In the genomic region with DNA sequence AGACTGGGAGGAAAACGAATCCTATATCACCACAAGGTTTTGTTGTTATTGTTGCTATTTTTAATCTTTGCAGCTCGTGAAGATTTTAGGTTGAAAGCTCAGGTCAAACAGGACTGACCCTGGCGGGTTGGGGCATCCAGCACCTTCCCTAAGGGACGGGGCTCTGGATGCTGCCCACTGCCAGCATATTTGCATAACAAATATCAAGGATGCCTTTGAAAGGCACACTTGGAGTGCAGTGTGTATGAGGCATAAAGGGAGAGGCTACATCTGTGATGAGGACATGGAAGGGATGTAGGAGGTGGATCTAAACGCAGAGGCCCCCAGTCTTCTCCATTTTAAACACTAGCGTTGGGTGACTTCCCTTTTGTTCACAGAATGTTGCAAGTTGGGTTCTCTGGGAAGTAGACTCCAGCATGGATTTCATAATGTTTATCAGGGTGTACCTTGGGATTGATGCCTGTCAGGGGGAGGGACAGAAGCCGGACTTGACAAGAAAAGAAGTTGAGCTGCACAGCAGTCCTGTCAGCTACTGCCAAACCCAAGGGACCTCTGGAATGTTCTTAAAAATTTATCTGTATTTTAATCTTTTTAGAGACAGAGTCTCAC, we compare ENCODE assay signal across 20 cellular contexts.
"Had no signal": no experiment of that assay in that cellular context is flagged by ENCODE, and none has a peak within 500 bp of the region (broad histone marks: within the 10 kb centered on the region; RNA-seq: fewer than 3 reads in every experiment).

No MANE protein-coding gene starts in this region.

- H3K4me3 Mint-ChIP-seq: activated CD4-positive, alpha-beta T cell treated with anti-CD3 and anti-CD28 coated beads, Interleukin-2, amount 10 ng/mL, durations not matched to agents 7 days and 5 days; activated CD8-positive, alpha-beta memory T cell treated with anti-CD3 and anti-CD28 coated beads, Interleukin-2, amount 10 ng/mL, durations not matched to agents 7 days and 5 days; activated CD8-positive, alpha-beta T cell treated with anti-CD3 and anti-CD28 coated beads for 36 hours; activated naive CD4-positive, alpha-beta T cell treated with anti-CD3 and anti-CD28 coated beads, Interleukin-2, amount 10 ng/mL, durations not matched to agents 7 days and 5 days; natural killer cell; stimulated activated naive B cell treated with anti-CD40 and anti-IgM and Interleukin-4, amounts not matched to agents 10 μg/mL and 1 μg/mL and 100 μg/mL, for 72 hours had no signal

- ATAC-seq: activated CD8-positive, alpha-beta memory T cell treated with anti-CD3 and anti-CD28 coated beads, Interleukin-2, amount 10 ng/mL, durations not matched to agents 7 days and 5 days; activated CD8-positive, alpha-beta T cell treated with anti-CD3 and anti-CD28 coated beads for 36 hours; foreskin keratinocyte; natural killer cell; stimulated activated naive B cell treated with anti-CD40 and anti-IgM and Interleukin-4, amounts not matched to agents 10 μg/mL and 1 μg/mL and 100 μg/mL, for 72 hours had no signal

- H3K27ac Mint-ChIP-seq: activated CD4-positive, alpha-beta T cell treated with anti-CD3 and anti-CD28 coated beads, Interleukin-2, amount 10 ng/mL, durations not matched to agents 7 days and 5 days; activated CD8-positive, alpha-beta memory T cell treated with anti-CD3 and anti-CD28 coated beads, Interleukin-2, amount 10 ng/mL, durations not matched to agents 7 days and 5 days; activated CD8-positive, alpha-beta T cell treated with anti-CD3 and anti-CD28 coated beads for 36 hours; activated naive CD4-positive, alpha-beta T cell treated with anti-CD3 and anti-CD28 coated beads, Interleukin-2, amount 10 ng/mL, durations not matched to agents 7 days and 5 days; natural killer cell; progenitor cell of endocrine pancreas; stimulated activated naive B cell treated with anti-CD40 and anti-IgM and Interleukin-4, amounts not matched to agents 10 μg/mL and 1 μg/mL and 100 μg/mL, for 72 hours had no signal

- H3K4me1 ChIP-seq: foreskin keratinocyte, sigmoid colon, transverse colon, uterus had no signal

- H3K4me3 ChIP-seq: sigmoid colon, smooth muscle cell, transverse colon, uterus had no signal

- H3K27ac ChIP-seq: foreskin keratinocyte, sigmoid colon, transverse colon, uterus had no signal

- H3K27me3 ChIP-seq: foreskin keratinocyte, sigmoid colon, transverse colon, uterus had no signal

- H3K9me3 ChIP-seq: sigmoid colon, transverse colon, uterus had no signal

- H3K9me3 Mint-ChIP-seq: activated CD4-positive, alpha-beta T cell treated with anti-CD3 and anti-CD28 coated beads, Interleukin-2, amount 10 ng/mL, durations not matched to agents 7 days and 5 days; activated CD8-positive, alpha-beta T cell treated with anti-CD3 and anti-CD28 coated beads for 36 hours; activated naive CD4-positive, alpha-beta T cell treated with anti-CD3 and anti-CD28 coated beads, Interleukin-2, amount 10 ng/mL, durations not matched to agents 7 days and 5 days; natural killer cell; stimulated activated naive B cell treated with anti-CD40 and anti-IgM and Interleukin-4, amounts not matched to agents 10 μg/mL and 1 μg/mL and 100 μg/mL, for 72 hours had no signal

- DNase-seq: activated CD4-positive, alpha-beta T cell treated with anti-CD3 and anti-CD28 coated beads, Interleukin-2, amount 10 ng/mL, durations not matched to agents 7 days and 5 days; activated CD8-positive, alpha-beta memory T cell treated with anti-CD3 and anti-CD28 coated beads, Interleukin-2, amount 10 ng/mL, durations not matched to agents 7 days and 5 days; activated CD8-positive, alpha-beta T cell treated with anti-CD3 and anti-CD28 coated beads for 36 hours; activated effector memory CD4-positive, alpha-beta T cell treated with anti-CD3 and anti-CD28 coated beads, Interleukin-2, amount 50 U/mL, for 16 hours; activated naive CD4-positive, alpha-beta T cell treated with anti-CD3 and anti-CD28 coated beads, Interleukin-2, amount 10 ng/mL, durations not matched to agents 7 days and 5 days; activated T-cell treated with anti-CD3 and anti-CD28 coated beads for 4 hours; amygdala; effector CD4-positive, alpha-beta T cell; foreskin keratinocyte; midbrain; natural killer cell; retina; sigmoid colon; stimulated activated CD4-positive, alpha-beta T cell treated with anti-CD3 and anti-CD28 coated beads, Interleukin-2, amount 100 ng/mL, for 48 hours; stimulated activated CD8-positive, alpha-beta memory T cell treated with anti-CD3 and anti-CD28 coated beads, Interleukin-4, amount 100 ng/mL, for 48 hours; stimulated activated naive B cell treated with anti-CD40 and anti-IgM and Interleukin-4, amounts not matched to agents 10 μg/mL and 1 μg/mL and 100 μg/mL, for 72 hours; transverse colon; uterus had no signal

- H3K27me3 Mint-ChIP-seq: activated CD8-positive, alpha-beta T cell treated with anti-CD3 and anti-CD28 coated beads for 36 hours; progenitor cell of endocrine pancreas had no signal

- H3K4me1 Mint-ChIP-seq: activated CD4-positive, alpha-beta T cell treated with anti-CD3 and anti-CD28 coated beads, Interleukin-2, amount 10 ng/mL, durations not matched to agents 7 days and 5 days; activated CD8-positive, alpha-beta memory T cell treated with anti-CD3 and anti-CD28 coated beads, Interleukin-2, amount 10 ng/mL, durations not matched to agents 7 days and 5 days; activated naive CD4-positive, alpha-beta T cell treated with anti-CD3 and anti-CD28 coated beads, Interleukin-2, amount 10 ng/mL, durations not matched to agents 7 days and 5 days; natural killer cell; stimulated activated naive B cell treated with anti-CD40 and anti-IgM and Interleukin-4, amounts not matched to agents 10 μg/mL and 1 μg/mL and 100 μg/mL, for 72 hours had no signal

- H3K36me3 Mint-ChIP-seq: activated CD8-positive, alpha-beta memory T cell treated with anti-CD3 and anti-CD28 coated beads, Interleukin-2, amount 10 ng/mL, durations not matched to agents 7 days and 5 days; activated naive CD4-positive, alpha-beta T cell treated with anti-CD3 and anti-CD28 coated beads, Interleukin-2, amount 10 ng/mL, durations not matched to agents 7 days and 5 days; natural killer cell; stimulated activated naive B cell treated with anti-CD40 and anti-IgM and Interleukin-4, amounts not matched to agents 10 μg/mL and 1 μg/mL and 100 μg/mL, for 72 hours had no signal

- H3K36me3 ChIP-seq: transverse colon, uterus had no signal
